23 cellular contexts compared by ENCODE assay signal in genomic region chr1:213925783-213926182, GRCh38.
"Had no signal": no experiment of that assay in that cellular context is flagged by ENCODE, and none has a peak within 500 bp of the region (broad histone marks: within the 10 kb centered on the region; RNA-seq: fewer than 3 reads in every experiment).

No MANE protein-coding gene starts in this region.

- H3K27me3 ChIP-seq: gastrocnemius medialis, left lung, sigmoid colon, testis, tibial artery, upper lobe of left lung had no signal

- H3K27ac ChIP-seq: gastrocnemius medialis, left lung, lower lobe of right lung, parathyroid adenoma, sigmoid colon, testis, tibial artery, upper lobe of left lung had no signal

- H2AFZ ChIP-seq: parathyroid adenoma had no signal

- FAIRE-seq: colon, kidney, urothelium cell line had no signal

- DNase-seq: effector CD8-positive, alpha-beta T cell; endodermal cell; erythroblast; gastrocnemius medialis; head of caudate nucleus; kidney; left lung; lower lobe of right lung; mucosa of descending colon; naive B cell; sigmoid colon; stimulated activated CD4-positive, alpha-beta T cell treated with anti-CD3 and anti-CD28 coated beads, Interleukin-2, amount 100 ng/mL, for 24 hours; stimulated activated CD4-positive, alpha-beta T cell treated with anti-CD3 and anti-CD28 coated beads, Interleukin-4, amount 100 ng/mL, for 24 hours; stimulated activated naive CD4-positive, alpha-beta T cell treated with Interleukin-2 at 50 U/mL for 16 hours; substantia nigra; testis; tibial artery; upper lobe of left lung had no signal

- ATAC-seq: gastrocnemius medialis; left lung; lower lobe of right lung; mucosa of descending colon; natural killer cell treated with Interleukin-12 subunit alpha and Interleukin-12 subunit beta and Interleukin-15 and Interleukin-18, amount 100 ng/mL, for 72 hours; stimulated activated effector memory CD8-positive, alpha-beta T cell treated with anti-CD3 and anti-CD28 coated beads, Interleukin-12 subunit alpha, Interleukin-12 subunit beta, amount 100 ng/mL, for 72 hours had no signal

- H3K9ac ChIP-seq: parathyroid adenoma had no signal

- H3K36me3 ChIP-seq: gastrocnemius medialis, left lung, lower lobe of right lung, sigmoid colon, tibial artery, upper lobe of left lung had no signal

- H3K9me3 ChIP-seq: gastrocnemius medialis, lower lobe of right lung, mucosa of descending colon, sigmoid colon, testis, tibial artery, upper lobe of left lung had no signal

- H3K4me1 ChIP-seq: gastrocnemius medialis, left lung, lower lobe of right lung, parathyroid adenoma, sigmoid colon, testis, tibial artery, upper lobe of left lung had no signal

- H3K4me3 ChIP-seq: gastrocnemius medialis, left lung, lower lobe of right lung, mucosa of descending colon, sigmoid colon, testis, tibial artery, upper lobe of left lung had no signal

- H3K79me2 ChIP-seq: parathyroid adenoma had no signal
